18 cellular contexts compared by ENCODE assay signal in genomic region chr17:27567563-27567859, GRCh38.
"Had no signal": no experiment of that assay in that cellular context is flagged by ENCODE, and none has a peak within 500 bp of the region (broad histone marks: within the 10 kb centered on the region; RNA-seq: fewer than 3 reads in every experiment).

No MANE protein-coding gene starts in this region.

- H3K4me1 Mint-ChIP-seq: activated B cell treated with CpG ODN at 0.5 μM for 24 hours had no signal

- H3K27me3 ChIP-seq: breast epithelium, heart right ventricle, stomach, thyroid gland, uterus had no signal

- H3K4me3 Mint-ChIP-seq: activated B cell treated with CpG ODN at 0.5 μM for 24 hours; activated CD4-positive, alpha-beta T cell treated with anti-CD3 and anti-CD28 coated beads, Interleukin-2, amount 10 ng/mL, durations not matched to agents 7 days and 5 days; activated naive CD8-positive, alpha-beta T cell treated with anti-CD3 and anti-CD28 coated beads, Interleukin-2, amount 50 U/mL, for 24 hours; activated T-helper 1 cell treated with anti-CD3 and anti-CD28 coated beads, Interleukin-12 subunit alpha, Interleukin-12 subunit beta, Interleukin-2, Interleukin-4 antibody, amounts not matched to agents 30 ng/mL and 10 ng/mL and 1 ng/mL, durations not matched to agents 14 hours and 24 hours and 36 hours; effector memory CD8-positive, alpha-beta T cell had no signal

- H3K4me1 ChIP-seq: breast epithelium had no signal

- H3K36me3 ChIP-seq: breast epithelium, stomach, thyroid gland, uterus had no signal

- ATAC-seq: activated naive CD8-positive, alpha-beta T cell treated with anti-CD3 and anti-CD28 coated beads, Interleukin-2, amount 50 U/mL, for 24 hours; effector memory CD8-positive, alpha-beta T cell; heart right ventricle had no signal

- H3K27ac ChIP-seq: epithelial cell of prostate, stomach, uterus had no signal

- H3K4me3 ChIP-seq: breast epithelium, heart right ventricle, lung, skin epidermis, stomach, thyroid gland, uterus had no signal

- H3K9me3 ChIP-seq: breast epithelium, heart right ventricle, stomach, thyroid gland, uterus had no signal

- H3K9me3 Mint-ChIP-seq: activated B cell treated with CpG ODN at 0.5 μM for 24 hours; activated naive CD8-positive, alpha-beta T cell treated with anti-CD3 and anti-CD28 coated beads, Interleukin-2, amount 50 U/mL, for 24 hours; effector memory CD8-positive, alpha-beta T cell had no signal

- H3K27ac Mint-ChIP-seq: activated B cell treated with CpG ODN at 0.5 μM for 24 hours; activated CD4-positive, alpha-beta T cell treated with anti-CD3 and anti-CD28 coated beads, Interleukin-2, amount 10 ng/mL, durations not matched to agents 7 days and 5 days had no signal

- DNase-seq: activated B cell treated with CpG ODN at 0.5 μM for 24 hours; activated CD4-positive, alpha-beta T cell treated with anti-CD3 and anti-CD28 coated beads, Interleukin-2, amount 10 ng/mL, durations not matched to agents 7 days and 5 days; activated CD8-positive, alpha-beta memory T cell treated with anti-CD3 and anti-CD28 coated beads, Interleukin-2, amount 50 U/mL, for 48 hours; activated naive CD4-positive, alpha-beta T cell; activated naive CD8-positive, alpha-beta T cell treated with anti-CD3 and anti-CD28 coated beads, Interleukin-2, amount 50 U/mL, for 24 hours; dermis blood vessel endothelial cell; effector memory CD8-positive, alpha-beta T cell; heart right ventricle; midbrain; stomach; SW 1271; uterus had no signal

- H3K27me3 Mint-ChIP-seq: activated B cell treated with CpG ODN at 0.5 μM for 24 hours; activated CD4-positive, alpha-beta T cell treated with anti-CD3 and anti-CD28 coated beads, Interleukin-2, amount 10 ng/mL, durations not matched to agents 7 days and 5 days; activated naive CD8-positive, alpha-beta T cell treated with anti-CD3 and anti-CD28 coated beads, Interleukin-2, amount 50 U/mL, for 24 hours; effector memory CD8-positive, alpha-beta T cell had no signal
